In the genomic region with DNA sequence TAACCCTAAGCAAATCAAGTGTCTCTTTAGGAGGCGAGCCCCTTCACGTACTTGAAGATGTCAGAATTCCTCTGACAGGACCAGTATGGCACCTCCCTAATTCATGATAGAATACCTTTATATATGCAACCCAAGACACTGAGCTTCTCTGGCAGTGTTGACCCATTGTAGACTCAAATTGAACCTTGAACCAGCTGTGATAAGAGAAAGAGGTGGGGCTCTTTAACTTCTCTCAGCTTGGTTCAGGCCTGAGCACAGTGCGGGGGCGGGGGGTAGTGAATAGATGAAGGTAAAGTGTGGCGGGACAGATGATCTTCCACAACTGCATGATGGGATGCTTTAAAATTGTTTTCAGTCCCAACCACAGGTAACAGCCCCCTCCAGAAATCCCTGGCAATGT, we compare ENCODE assay signal across 1 cellular context.
TF ChIP-seq lines count a peak whose summit lies in the region.

No MANE protein-coding gene starts in this region.

TF ChIP-seq in liver, 16 proteins besides CTCF, POLR2A, EP300 and RAD21 (continued from another document):
- TF ChIP-seq, protein P1, sequence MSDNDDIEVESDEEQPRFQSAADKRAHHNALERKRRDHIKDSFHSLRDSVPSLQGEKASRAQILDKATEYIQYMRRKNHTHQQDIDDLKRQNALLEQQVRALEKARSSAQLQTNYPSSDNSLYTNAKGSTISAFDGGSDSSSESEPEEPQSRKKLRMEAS (IDR thresholded peaks at IDR 0.05): no peak
- peak; percentile 55 to 59 for TF ChIP-seq HNF4A (conservative IDR thresholded peaks at IDR 0.05)
